ENCODE assay signal across 1 cellular context in genomic region chr16:78987676-78988075, GRCh38.
TF ChIP-seq lines count a peak whose summit lies in the region.

No MANE protein-coding gene starts in this region.

TF ChIP-seq in HepG2, 621 proteins besides CTCF, POLR2A, EP300 and RAD21 (continued from another document):
- peak; percentile 20; the same call in 1 of the 2 replicates for TF ChIP-seq TBX3 (IDR thresholded peaks at IDR 0.05; ENCODE audit: borderline replicate concordance)
- TF ChIP-seq ZNF20 (CRISPR knock-in tag; IDR thresholded peaks at IDR 0.05) = no peak
- TF ChIP-seq SP140L (CRISPR knock-in tag; IDR thresholded peaks at IDR 0.05; ENCODE audit: borderline replicate concordance) = no peak
- TF ChIP-seq EHMT2 (IDR thresholded peaks at IDR 0.05; ENCODE audit: borderline replicate concordance, low read depth, low read length) = 0 out of 2 replicates have a peak, but pooled peaks have one; percentile 3
- TF ChIP-seq HDAC1 (CRISPR knock-in tag; IDR thresholded peaks at IDR 0.05) = peak; percentile 31; the same call in 1 of the 2 replicates
TF ChIP-seq in HepG2: peak in this region for 6.
